Comparison of ENCODE assay signal across 20 cellular contexts in genomic region chr18:76688724-76689472, GRCh38.
A peak's percentile ranks its signal among the peaks of the same experiment; 100 is the strongest.
DNase-seq lines count a peak whose midpoint lies in the region; ATAC-seq and TF ChIP-seq lines count a peak whose summit lies in the region.
"Had no signal": no experiment of that assay in that cellular context is flagged by ENCODE, and none has a peak within 500 bp of the region (broad histone marks: within the 10 kb centered on the region; RNA-seq: fewer than 3 reads in every experiment).

No MANE protein-coding gene starts in this region.

- no peak overlapping the region for H2BK120ac ChIP-seq in mesenchymal stem cell (ENCODE audit: low read depth, low read length)

- no peaks in the 10 kb centered on the region for H3K79me1 ChIP-seq in mesenchymal stem cell (replicated peaks; ENCODE audit: low read length, poor library complexity, severe bottlenecking)

- H3K4me3 Mint-ChIP-seq in natural killer cell treated with Interleukin-12 subunit alpha and Interleukin-12 subunit beta and Interleukin-15 and Interleukin-18, amount 100 ng/mL, for 72 hours: peak overlapping the region; percentile 5
- H3K4me3 Mint-ChIP-seq in natural killer cell: no peak overlapping the region
- H3K4me3 Mint-ChIP-seq: CD4-positive, CD25-positive, alpha-beta regulatory T cell; IgD-negative memory B cell had no signal

- peaks cover 18 to 26% of the 10 kb centered on the region in 2 donors for H3K27me3 Mint-ChIP-seq in natural killer cell treated with Interleukin-12 subunit alpha and Interleukin-12 subunit beta and Interleukin-15 and Interleukin-18, amount 100 ng/mL, for 72 hours
- H3K27me3 Mint-ChIP-seq in natural killer cell (ENCODE audit: low read depth in 2 of 2): peaks cover 35 to 60% of the 10 kb centered on the region in 2 donors

- no peak overlapping the region for H3K23ac ChIP-seq in mesenchymal stem cell (ENCODE audit: low read length in 2 of 2)

- H3K36me3 ChIP-seq in mesenchymal stem cell (ENCODE audit: control insufficient read depth in 1 of 2, insufficient read depth in 2 of 2, low read depth in 1 of 2, low read length in 2 of 2) (no peaks in the 10 kb centered on the region), vagina (no peaks in the 10 kb centered on the region)
- H3K36me3 ChIP-seq: HAP-1 had no signal

- H3K27me3 ChIP-seq in mesenchymal stem cell (ENCODE audit: control insufficient read depth in 1 of 2, insufficient read depth in 1 of 2, low read length in 2 of 2): peaks cover 20 to 32% of the 10 kb centered on the region in 2 experiments
- H3K27me3 ChIP-seq in vagina: no peaks in the 10 kb centered on the region

- intact Hi-C loops in natural killer cell (cut with micrococcal nuclease) (no loop called here), vagina (cut with DNase I) (loop anchor here (5.0 kb wide), 1 partner anchor 287 kb away; no protein-coding TSS in a partner anchor)

- H3K9ac ChIP-seq in mesenchymal stem cell (ENCODE audit: low read length): no peak overlapping the region

- H3K4ac ChIP-seq in mesenchymal stem cell (ENCODE audit: low read depth in 1 of 2, low read length in 2 of 2): no peak overlapping the region

- no peak overlapping the region for H4K8ac ChIP-seq in mesenchymal stem cell (ENCODE audit: low read length)

- no peak overlapping the region for H3K27ac Mint-ChIP-seq in natural killer cell treated with Interleukin-12 subunit alpha and Interleukin-12 subunit beta and Interleukin-15 and Interleukin-18, amount 100 ng/mL, for 72 hours
- no peak overlapping the region for H3K27ac Mint-ChIP-seq in natural killer cell

- H2AFZ ChIP-seq in mesenchymal stem cell (ENCODE audit: low read depth, low read length): no peak overlapping the region

- TF ChIP-seq CTCF in natural killer cell (IDR thresholded peaks at IDR 0.05) (no peak), vagina (IDR thresholded peaks at IDR 0.05) (no peak)

- 84% methylated on average over 15 of the region's 15 CpGs for WGBS in mesenchymal stem cell

- H3K4me3 ChIP-seq in mesenchymal stem cell (ENCODE audit: insufficient read depth in 1 of 2, low read depth in 1 of 2, low read length in 2 of 2) (no peak overlapping the region), vagina (no peak overlapping the region)
- H3K4me3 ChIP-seq: HAP-1 had no signal

- H2BK15ac ChIP-seq in mesenchymal stem cell (ENCODE audit: low read depth, poor library complexity, severe bottlenecking): no peak overlapping the region

- no peak for DNase-seq in natural killer cell treated with Interleukin-12 subunit alpha and Interleukin-12 subunit beta and Interleukin-15 and Interleukin-18, amount 100 ng/mL, for 72 hours (ENCODE audit: low spot score)
- DNase-seq in natural killer cell: no peak
- peak; percentile 42 for DNase-seq in amniotic epithelial cell (ENCODE audit: low read depth)
- DNase-seq in mesenchymal stem cell: no peak
- DNase-seq in vagina (ENCODE audit: extremely low spot score in 2 of 2): no peak
- no peak for DNase-seq in NCI-H2196 treated with DMSO at 0.1 percent for 48 hours (lab: John Stamatoyannopoulos, UW; ENCODE audit: unreplicated experiment)
- DNase-seq: ACHN; AML-193; CD4-positive, CD25-positive, alpha-beta regulatory T cell; NCI-H1436; NCI-H2029; NCI-H2171 treated with DMSO at 0.1 percent for 48 hours; NCI-H510A; NCI-H774 had no signal

- TF ChIP-seq POLR2A in vagina (IDR thresholded peaks at IDR 0.05): no peak

- no peaks in the 10 kb centered on the region for H3K36me3 Mint-ChIP-seq in natural killer cell treated with Interleukin-12 subunit alpha and Interleukin-12 subunit beta and Interleukin-15 and Interleukin-18, amount 100 ng/mL, for 72 hours
- no peaks in the 10 kb centered on the region for H3K36me3 Mint-ChIP-seq in natural killer cell
- H3K36me3 Mint-ChIP-seq: CD4-positive, CD25-positive, alpha-beta regulatory T cell; IgD-negative memory B cell had no signal

- H3K9me3 ChIP-seq in mesenchymal stem cell (ENCODE audit: control insufficient read depth, low read length): no peaks in the 10 kb centered on the region
- H3K9me3 ChIP-seq in vagina: no peaks in the 10 kb centered on the region
- H3K9me3 ChIP-seq: HAP-1 had no signal

- ATAC-seq in natural killer cell treated with Interleukin-12 subunit alpha and Interleukin-12 subunit beta and Interleukin-15 and Interleukin-18, amount 100 ng/mL, for 72 hours: no peak
- no peak for ATAC-seq in natural killer cell
- no peak for ATAC-seq in HG02870 (IDR thresholded peaks at IDR 0.05; ENCODE audit: unreplicated experiment)
- no peak for ATAC-seq in HG03175 (IDR thresholded peaks at IDR 0.05; ENCODE audit: unreplicated experiment)
- ATAC-seq: Panc1, Right ventricle myocardium inferior had no signal

- no peaks in the 10 kb centered on the region for H3K9me3 Mint-ChIP-seq in natural killer cell treated with Interleukin-12 subunit alpha and Interleukin-12 subunit beta and Interleukin-15 and Interleukin-18, amount 100 ng/mL, for 72 hours
- H3K9me3 Mint-ChIP-seq in natural killer cell: no peaks in the 10 kb centered on the region
- H3K9me3 Mint-ChIP-seq: CD4-positive, CD25-positive, alpha-beta regulatory T cell had no signal

- H4K91ac ChIP-seq in mesenchymal stem cell (ENCODE audit: low read length): no peak overlapping the region

- peak overlapping the region; percentile 60 for H2AK5ac ChIP-seq in mesenchymal stem cell (ENCODE audit: low read length, severe bottlenecking)

- peaks cover 8 to 13% of the 10 kb centered on the region in 2 donors for H3K4me1 Mint-ChIP-seq in natural killer cell treated with Interleukin-12 subunit alpha and Interleukin-12 subunit beta and Interleukin-15 and Interleukin-18, amount 100 ng/mL, for 72 hours (ENCODE audit: low read depth in 2 of 2)
- H3K4me1 Mint-ChIP-seq in natural killer cell: peaks cover 6 to 9% of the 10 kb centered on the region in 2 donors
- H3K4me1 Mint-ChIP-seq: IgD-negative memory B cell had no signal

- H3K27ac ChIP-seq in mesenchymal stem cell (ENCODE audit: low read length, poor library complexity, severe bottlenecking): no peak overlapping the region
- H3K27ac ChIP-seq in vagina: peak overlapping the region; percentile 88

- no peak overlapping the region for H2BK12ac ChIP-seq in mesenchymal stem cell (ENCODE audit: low read length in 2 of 2)

- H2BK5ac ChIP-seq in mesenchymal stem cell (ENCODE audit: low read depth, low read length, poor library complexity, severe bottlenecking): no peak overlapping the region

- H3K4me1 ChIP-seq in mesenchymal stem cell (ENCODE audit: control insufficient read depth, insufficient read depth, low read depth, low read length): peaks cover 12% of the 10 kb centered on the region
- peaks cover 27% of the 10 kb centered on the region for H3K4me1 ChIP-seq in vagina

- H3K18ac ChIP-seq in mesenchymal stem cell (ENCODE audit: low read depth in 1 of 2, low read length in 2 of 2): no peak overlapping the region

- H3K4me2 ChIP-seq in mesenchymal stem cell (ENCODE audit: low read length, poor library complexity, severe bottlenecking): no peak overlapping the region

- H3K14ac ChIP-seq in mesenchymal stem cell (ENCODE audit: low read length in 2 of 2): no peak overlapping the region
